ENCODE assay signal across 1 cellular context in genomic region chr7:135291809-135292253, GRCh38.
TF ChIP-seq lines count a peak whose summit lies in the region.

No MANE protein-coding gene starts in this region.

TF ChIP-seq in endothelial cell of umbilical vein, 7 proteins besides CTCF, POLR2A, EP300 and RAD21 (continued from another document):
- TF ChIP-seq FOS (IDR thresholded peaks at IDR 0.05; ENCODE audit: borderline replicate concordance, insufficient read depth, low read length) (peak; percentile 98), EZH2 (IDR thresholded peaks at IDR 0.05; ENCODE audit: borderline replicate concordance, low read depth, low read length, severe bottlenecking) (no peak), MYC (IDR thresholded peaks at IDR 0.05; ENCODE audit: low read depth, low read length) (peak; percentile 7), MAX (IDR thresholded peaks at IDR 0.05; ENCODE audit: insufficient read depth, insufficient read length) (peak; percentile 40), POLR2AphosphoS5 (IDR thresholded peaks at IDR 0.05; ENCODE audit: insufficient read depth, low read depth, low read length) (peak; percentile 91), JUN (IDR thresholded peaks at IDR 0.05; ENCODE audit: borderline replicate concordance, insufficient read depth, insufficient read length, low read depth) (peak; percentile 95)
